Comparison of ENCODE assay signal across 22 cellular contexts in genomic region chr20:24698189-24698588, GRCh38.
DNase-seq lines count a peak whose midpoint lies in the region; ATAC-seq and TF ChIP-seq lines count a peak whose summit lies in the region.
"Had no signal": no experiment of that assay in that cellular context is flagged by ENCODE, and none has a peak within 500 bp of the region (broad histone marks: within the 10 kb centered on the region; RNA-seq: fewer than 3 reads in every experiment).

No MANE protein-coding gene starts in this region.

- peak overlapping the region in 10 of 11 experiments; percentile 27 to 81 (median 62); a peak in 19 of 22 replicates for H3K4me2 ChIP-seq in BLaER1 treated with 17β-estradiol and CSF1 and Interleukin-3, amounts not matched to agents 10 nM and 100 nM
- H3K4me2 ChIP-seq: smooth muscle cell had no signal

- ATAC-seq in lower lobe of right lung (no peak), HG02970 (IDR thresholded peaks at IDR 0.05; ENCODE audit: low FRiP score, unreplicated experiment) (no peak)
- ATAC-seq: activated CD4-positive, CD25-positive, alpha-beta regulatory T cell treated with anti-CD3 and anti-CD28 coated beads, Interleukin-2, amount 50 U/mL, for 24 hours; activated naive CD4-positive, alpha-beta T cell treated with anti-CD3 and anti-CD28 coated beads, Interleukin-2, amount 50 U/mL, for 72 hours had no signal

- no peaks in the 10 kb centered on the region for H3K36me3 ChIP-seq in BLaER1 treated with 17β-estradiol and CSF1 and Interleukin-3, amounts not matched to agents 10 nM and 100 nM
- no peaks in the 10 kb centered on the region for H3K36me3 ChIP-seq in H7 (replicated peaks; ENCODE audit: control insufficient read depth, insufficient read depth, low read length)
- no peaks in the 10 kb centered on the region for H3K36me3 ChIP-seq in lower lobe of right lung

- no peaks in the 10 kb centered on the region for H3K36me3 Mint-ChIP-seq in osteocyte (ENCODE audit: unreplicated experiment)
- H3K36me3 Mint-ChIP-seq in activated naive CD8-positive, alpha-beta T cell treated with anti-CD3 and anti-CD28 coated beads for 36 hours = no peaks in the 10 kb centered on the region
- H3K36me3 Mint-ChIP-seq: activated naive CD4-positive, alpha-beta T cell treated with anti-CD3 and anti-CD28 coated beads, Interleukin-2, amount 50 U/mL, for 72 hours had no signal

- 0 out of 22 replicates have a peak, but pooled peaks cover 0 to 3% (median 0%) of the 10 kb centered on the region in 11 experiments for H3K9me3 ChIP-seq in BLaER1 treated with 17β-estradiol and CSF1 and Interleukin-3, amounts not matched to agents 10 nM and 100 nM (replicated peaks in 1 of 11)
- no peaks in the 10 kb centered on the region for H3K9me3 ChIP-seq in lower lobe of right lung

- H3K27me3 ChIP-seq in BLaER1 treated with 17β-estradiol and CSF1 and Interleukin-3, amounts not matched to agents 10 nM and 100 nM = no peaks in the 10 kb centered on the region
- no peaks in the 10 kb centered on the region for H3K27me3 ChIP-seq in H7 (ENCODE audit: control insufficient read depth, insufficient read depth, low read length)
- H3K27me3 ChIP-seq in lower lobe of right lung (ENCODE audit: low read depth) = peaks cover 23% of the 10 kb centered on the region

- no peak overlapping the region for H3K4me3 ChIP-seq in BLaER1 treated with 17β-estradiol and CSF1 and Interleukin-3, amounts not matched to agents 10 nM and 100 nM
- H3K4me3 ChIP-seq in H7 (ENCODE audit: insufficient read depth, low read depth, low read length) (no peak overlapping the region), lower lobe of right lung (no peak overlapping the region)
- H3K4me3 ChIP-seq: smooth muscle cell had no signal

- peaks cover 6% of the 10 kb centered on the region for H3K27me3 Mint-ChIP-seq in osteocyte (ENCODE audit: unreplicated experiment)
- H3K27me3 Mint-ChIP-seq in activated naive CD8-positive, alpha-beta T cell treated with anti-CD3 and anti-CD28 coated beads for 36 hours = no peaks in the 10 kb centered on the region

- intact Hi-C loops in lower lobe of right lung (cut with DNase I) = no loop called here

- no peak overlapping the region for H3K9ac ChIP-seq in BLaER1 treated with 17β-estradiol and CSF1 and Interleukin-3, amounts not matched to agents 10 nM and 100 nM

- DNase-seq in H7 (peak; percentile 21), SK-N-DZ (ENCODE audit: low spot score) (peak; percentile 53), osteocyte (ENCODE audit: extremely low spot score, unreplicated experiment) (peak; percentile 76), lower lobe of right lung (no peak), SW 1271 (lab: John Stamatoyannopoulos, UW) (no peak)
- no peak for DNase-seq in activated naive CD8-positive, alpha-beta T cell treated with anti-CD3 and anti-CD28 coated beads for 36 hours
- DNase-seq: erythroblast; foreskin melanocyte; GOT3; Kasumi-1; kidney; midbrain; NCI-H1092 treated with DMSO at 0.1 percent for 48 hours; NCI-H2081 treated with DMSO at 0.1 percent for 48 hours; NCI-H510A; stimulated activated CD4-positive, alpha-beta T cell treated with anti-CD3 and anti-CD28 coated beads, Interleukin-4, amount 100 ng/mL, for 1 hour had no signal

- peak overlapping the region in 4 of 11 experiments; percentile 2 to 45 (median 28); a peak in 5 of 22 replicates for H3K27ac ChIP-seq in BLaER1 treated with 17β-estradiol and CSF1 and Interleukin-3, amounts not matched to agents 10 nM and 100 nM
- H3K27ac ChIP-seq in lower lobe of right lung = no peak overlapping the region

- H3K4me1 ChIP-seq in BLaER1 treated with 17β-estradiol and CSF1 and Interleukin-3, amounts not matched to agents 10 nM and 100 nM = peaks cover 5 to 37% (median 28%) of the 10 kb centered on the region in 10 experiments; a peak in 16 of 20 replicates
- H3K4me1 ChIP-seq in lower lobe of right lung = no peaks in the 10 kb centered on the region

- H3K4me1 Mint-ChIP-seq in osteocyte (ENCODE audit: unreplicated experiment) = no peaks in the 10 kb centered on the region
- H3K4me1 Mint-ChIP-seq in activated naive CD8-positive, alpha-beta T cell treated with anti-CD3 and anti-CD28 coated beads for 36 hours = no peaks in the 10 kb centered on the region

- TF ChIP-seq CTCF in osteocyte (IDR thresholded peaks at IDR 0.05) (no peak), lower lobe of right lung (IDR thresholded peaks at IDR 0.05) (no peak)

- no peak overlapping the region for H3K27ac Mint-ChIP-seq in osteocyte (ENCODE audit: unreplicated experiment)
- H3K27ac Mint-ChIP-seq in activated naive CD8-positive, alpha-beta T cell treated with anti-CD3 and anti-CD28 coated beads for 36 hours = no peak overlapping the region
- H3K27ac Mint-ChIP-seq: activated naive CD4-positive, alpha-beta T cell treated with anti-CD3 and anti-CD28 coated beads, Interleukin-2, amount 50 U/mL, for 72 hours; progenitor cell of endocrine pancreas had no signal

- no peaks in the 10 kb centered on the region for H4K20me1 ChIP-seq in BLaER1 treated with 17β-estradiol and CSF1 and Interleukin-3, amounts not matched to agents 10 nM and 100 nM

- H3K9me3 Mint-ChIP-seq in osteocyte (ENCODE audit: unreplicated experiment) = no peaks in the 10 kb centered on the region
- H3K9me3 Mint-ChIP-seq in activated naive CD8-positive, alpha-beta T cell treated with anti-CD3 and anti-CD28 coated beads for 36 hours = no peaks in the 10 kb centered on the region
- H3K9me3 Mint-ChIP-seq: activated naive CD4-positive, alpha-beta T cell treated with anti-CD3 and anti-CD28 coated beads, Interleukin-2, amount 50 U/mL, for 72 hours had no signal

- no peak overlapping the region for H3K4me3 Mint-ChIP-seq in osteocyte (ENCODE audit: unreplicated experiment)
- no peak overlapping the region for H3K4me3 Mint-ChIP-seq in activated naive CD8-positive, alpha-beta T cell treated with anti-CD3 and anti-CD28 coated beads for 36 hours

Comparison
In these comparisons a context has a peak if more than half of its experiments do, and no peak if none do; other contexts are left out.
1. DNase-seq: peak in H7 (single experiment), SK-N-DZ (single experiment) and osteocyte (single experiment); none in activated naive CD8-positive, alpha-beta T cell treated with anti-CD3 and anti-CD28 coated beads for 36 hours (single experiment), lower lobe of right lung (single experiment) and SW 1271 (0 of 2).